In the genomic region with DNA sequence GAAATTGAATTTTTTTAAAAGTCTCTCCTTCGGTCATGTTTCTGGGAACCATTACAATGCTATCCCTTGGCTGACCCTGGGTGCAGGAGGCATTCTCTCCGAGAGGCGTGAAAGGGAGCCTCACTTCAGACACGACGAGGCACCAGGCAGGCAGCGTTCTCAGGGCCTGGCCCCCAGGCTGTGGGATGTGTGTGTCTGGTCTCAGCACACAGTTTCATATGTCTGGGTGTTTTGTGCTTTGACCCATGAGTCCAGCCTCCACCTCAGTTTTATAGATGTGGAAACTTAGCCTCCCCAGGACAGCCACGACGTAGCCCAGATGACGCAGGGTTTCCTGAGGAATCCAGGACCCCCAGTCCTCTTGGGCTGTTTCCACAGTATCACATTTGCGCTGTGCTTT, we compare ENCODE assay signal across 1 cellular context.
TF ChIP-seq lines count a peak whose summit lies in the region.

No MANE protein-coding gene starts in this region.

TF ChIP-seq in GM23338, 12 proteins besides CTCF, POLR2A, EP300 and RAD21 (continued from another document):
- TF ChIP-seq, protein P1, sequence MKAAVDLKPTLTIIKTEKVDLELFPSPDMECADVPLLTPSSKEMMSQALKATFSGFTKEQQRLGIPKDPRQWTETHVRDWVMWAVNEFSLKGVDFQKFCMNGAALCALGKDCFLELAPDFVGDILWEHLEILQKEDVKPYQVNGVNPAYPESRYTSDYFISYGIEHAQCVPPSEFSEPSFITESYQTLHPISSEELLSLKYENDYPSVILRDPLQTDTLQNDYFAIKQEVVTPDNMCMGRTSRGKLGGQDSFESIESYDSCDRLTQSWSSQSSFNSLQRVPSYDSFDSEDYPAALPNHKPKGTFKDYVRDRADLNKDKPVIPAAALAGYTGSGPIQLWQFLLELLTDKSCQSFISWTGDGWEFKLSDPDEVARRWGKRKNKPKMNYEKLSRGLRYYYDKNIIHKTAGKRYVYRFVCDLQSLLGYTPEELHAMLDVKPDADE (IDR thresholded peaks at IDR 0.05) = no peak
- no peak for TF ChIP-seq ZNF114 (CRISPR knock-in tag; IDR thresholded peaks at IDR 0.05)
- TF ChIP-seq REST (IDR thresholded peaks at IDR 0.05; ENCODE audit: unreplicated experiment) = no peak
- no peak for TF ChIP-seq JUNB (IDR thresholded peaks at IDR 0.05; ENCODE audit: unreplicated experiment)
- no peak for TF ChIP-seq STAT1 (IDR thresholded peaks at IDR 0.05; ENCODE audit: unreplicated experiment)
- TF ChIP-seq NANOG (IDR thresholded peaks at IDR 0.05; ENCODE audit: borderline replicate concordance) = no peak
- no peak for TF ChIP-seq CREB1 (CRISPR knock-in tag; IDR thresholded peaks at IDR 0.05; ENCODE audit: low read depth)
- no peak for TF ChIP-seq ZNF331 (CRISPR knock-in tag; IDR thresholded peaks at IDR 0.05; ENCODE audit: low read depth)
- TF ChIP-seq, protein P2, sequence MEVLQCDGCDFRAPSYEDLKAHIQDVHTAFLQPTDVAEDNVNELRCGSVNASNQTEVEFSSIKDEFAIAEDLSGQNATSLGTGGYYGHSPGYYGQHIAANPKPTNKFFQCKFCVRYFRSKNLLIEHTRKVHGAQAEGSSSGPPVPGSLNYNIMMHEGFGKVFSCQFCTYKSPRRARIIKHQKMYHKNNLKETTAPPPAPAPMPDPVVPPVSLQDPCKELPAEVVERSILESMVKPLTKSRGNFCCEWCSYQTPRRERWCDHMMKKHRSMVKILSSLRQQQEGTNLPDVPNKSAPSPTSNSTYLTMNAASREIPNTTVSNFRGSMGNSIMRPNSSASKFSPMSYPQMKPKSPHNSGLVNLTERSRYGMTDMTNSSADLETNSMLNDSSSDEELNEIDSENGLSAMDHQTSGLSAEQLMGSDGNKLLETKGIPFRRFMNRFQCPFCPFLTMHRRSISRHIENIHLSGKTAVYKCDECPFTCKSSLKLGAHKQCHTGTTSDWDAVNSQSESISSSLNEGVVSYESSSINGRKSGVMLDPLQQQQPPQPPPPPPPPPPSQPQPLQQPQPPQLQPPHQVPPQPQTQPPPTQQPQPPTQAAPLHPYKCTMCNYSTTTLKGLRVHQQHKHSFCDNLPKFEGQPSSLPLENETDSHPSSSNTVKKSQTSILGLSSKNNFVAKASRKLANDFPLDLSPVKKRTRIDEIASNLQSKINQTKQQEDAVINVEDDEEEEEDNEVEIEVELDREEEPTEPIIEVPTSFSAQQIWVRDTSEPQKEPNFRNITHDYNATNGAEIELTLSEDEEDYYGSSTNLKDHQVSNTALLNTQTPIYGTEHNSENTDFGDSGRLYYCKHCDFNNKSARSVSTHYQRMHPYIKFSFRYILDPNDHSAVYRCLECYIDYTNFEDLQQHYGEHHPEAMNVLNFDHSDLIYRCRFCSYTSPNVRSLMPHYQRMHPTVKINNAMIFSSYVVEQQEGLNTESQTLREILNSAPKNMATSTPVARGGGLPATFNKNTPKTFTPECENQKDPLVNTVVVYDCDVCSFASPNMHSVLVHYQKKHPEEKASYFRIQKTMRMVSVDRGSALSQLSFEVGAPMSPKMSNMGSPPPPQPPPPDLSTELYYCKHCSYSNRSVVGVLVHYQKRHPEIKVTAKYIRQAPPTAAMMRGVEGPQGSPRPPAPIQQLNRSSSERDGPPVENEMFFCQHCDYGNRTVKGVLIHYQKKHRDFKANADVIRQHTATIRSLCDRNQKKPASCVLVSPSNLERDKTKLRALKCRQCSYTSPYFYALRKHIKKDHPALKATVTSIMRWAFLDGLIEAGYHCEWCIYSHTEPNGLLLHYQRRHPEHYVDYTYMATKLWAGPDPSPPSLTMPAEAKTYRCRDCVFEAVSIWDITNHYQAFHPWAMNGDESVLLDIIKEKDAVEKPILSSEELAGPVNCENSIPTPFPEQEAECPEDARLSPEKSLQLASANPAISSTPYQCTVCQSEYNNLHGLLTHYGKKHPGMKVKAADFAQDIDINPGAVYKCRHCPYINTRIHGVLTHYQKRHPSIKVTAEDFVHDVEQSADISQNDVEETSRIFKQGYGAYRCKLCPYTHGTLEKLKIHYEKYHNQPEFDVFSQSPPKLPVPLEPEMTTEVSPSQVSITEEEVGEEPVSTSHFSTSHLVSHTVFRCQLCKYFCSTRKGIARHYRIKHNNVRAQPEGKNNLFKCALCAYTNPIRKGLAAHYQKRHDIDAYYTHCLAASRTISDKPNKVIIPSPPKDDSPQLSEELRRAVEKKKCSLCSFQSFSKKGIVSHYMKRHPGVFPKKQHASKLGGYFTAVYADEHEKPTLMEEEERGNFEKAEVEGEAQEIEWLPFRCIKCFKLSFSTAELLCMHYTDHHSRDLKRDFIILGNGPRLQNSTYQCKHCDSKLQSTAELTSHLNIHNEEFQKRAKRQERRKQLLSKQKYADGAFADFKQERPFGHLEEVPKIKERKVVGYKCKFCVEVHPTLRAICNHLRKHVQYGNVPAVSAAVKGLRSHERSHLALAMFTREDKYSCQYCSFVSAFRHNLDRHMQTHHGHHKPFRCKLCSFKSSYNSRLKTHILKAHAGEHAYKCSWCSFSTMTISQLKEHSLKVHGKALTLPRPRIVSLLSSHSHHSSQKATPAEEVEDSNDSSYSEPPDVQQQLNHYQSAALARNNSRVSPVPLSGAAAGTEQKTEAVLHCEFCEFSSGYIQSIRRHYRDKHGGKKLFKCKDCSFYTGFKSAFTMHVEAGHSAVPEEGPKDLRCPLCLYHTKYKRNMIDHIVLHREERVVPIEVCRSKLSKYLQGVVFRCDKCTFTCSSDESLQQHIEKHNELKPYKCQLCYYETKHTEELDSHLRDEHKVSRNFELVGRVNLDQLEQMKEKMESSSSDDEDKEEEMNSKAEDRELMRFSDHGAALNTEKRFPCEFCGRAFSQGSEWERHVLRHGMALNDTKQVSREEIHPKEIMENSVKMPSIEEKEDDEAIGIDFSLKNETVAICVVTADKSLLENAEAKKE (CRISPR knock-in tag; IDR thresholded peaks at IDR 0.05) = no peak
- no peak for TF ChIP-seq EZH2 (IDR thresholded peaks at IDR 0.05; ENCODE audit: low read depth, unreplicated experiment)
TF ChIP-seq in GM23338: peak in this region for 0.
